ENCODE assay signal across 33 cellular contexts in genomic region chr15:86857701-86858100, GRCh38.
"Had no signal": no experiment of that assay in that cellular context is flagged by ENCODE, and none has a peak within 500 bp of the region (broad histone marks: within the 10 kb centered on the region; RNA-seq: fewer than 3 reads in every experiment).

No MANE protein-coding gene starts in this region.

- H3K4me2 ChIP-seq: neural progenitor cell, smooth muscle cell had no signal

- H3K27me3 ChIP-seq: neural progenitor cell, ovary, right lobe of liver, sigmoid colon, spleen, suprapubic skin, testis, tibial artery, transverse colon, upper lobe of right lung, uterus had no signal

- H3K4me3 Mint-ChIP-seq: naive thymus-derived CD8-positive, alpha-beta T cell; natural killer cell treated with Interleukin-12 subunit alpha and Interleukin-12 subunit beta and Interleukin-15 and Interleukin-18, amount 100 ng/mL, for 72 hours; nephron progenitor cell; neural progenitor cell; stimulated activated memory B cell treated with anti-CD40 and anti-IgM and Interleukin-4, amounts not matched to agents 10 μg/mL and 1 μg/mL and 100 μg/mL, for 72 hours; stimulated activated naive CD8-positive, alpha-beta T cell treated with anti-CD3 and anti-CD28 coated beads, Interleukin-15, amount 100 ng/mL, for 72 hours; type B pancreatic cell had no signal

- H3K9ac ChIP-seq: neural progenitor cell, parathyroid adenoma had no signal

- H3K4me1 Mint-ChIP-seq: naive thymus-derived CD8-positive, alpha-beta T cell; nephron progenitor cell; stimulated activated memory B cell treated with anti-CD40 and anti-IgM and Interleukin-4, amounts not matched to agents 10 μg/mL and 1 μg/mL and 100 μg/mL, for 72 hours; stimulated activated naive CD8-positive, alpha-beta T cell treated with anti-CD3 and anti-CD28 coated beads, Interleukin-15, amount 100 ng/mL, for 72 hours had no signal

- H3K9me3 Mint-ChIP-seq: naive thymus-derived CD8-positive, alpha-beta T cell; nephron progenitor cell; neural progenitor cell; type B pancreatic cell had no signal

- H3K27ac Mint-ChIP-seq: naive thymus-derived CD8-positive, alpha-beta T cell; natural killer cell treated with Interleukin-12 subunit alpha and Interleukin-12 subunit beta and Interleukin-15 and Interleukin-18, amount 100 ng/mL, for 72 hours; nephron progenitor cell; neural progenitor cell; progenitor cell of endocrine pancreas; stimulated activated memory B cell treated with anti-CD40 and anti-IgM and Interleukin-4, amounts not matched to agents 10 μg/mL and 1 μg/mL and 100 μg/mL, for 72 hours; stimulated activated naive CD8-positive, alpha-beta T cell treated with anti-CD3 and anti-CD28 coated beads, Interleukin-15, amount 100 ng/mL, for 72 hours; type B pancreatic cell had no signal

- H3K4me3 ChIP-seq: neural progenitor cell, ovary, psoas muscle, right lobe of liver, sigmoid colon, skin epidermis, smooth muscle cell, spleen, suprapubic skin, testis, tibial artery, transverse colon, upper lobe of right lung, uterus had no signal

- H3K36me3 ChIP-seq: neural progenitor cell, ovary, right lobe of liver, sigmoid colon, spleen, suprapubic skin, tibial artery, transverse colon, upper lobe of right lung, uterus had no signal

- H3K36me3 Mint-ChIP-seq: naive thymus-derived CD8-positive, alpha-beta T cell; natural killer cell treated with Interleukin-12 subunit alpha and Interleukin-12 subunit beta and Interleukin-15 and Interleukin-18, amount 100 ng/mL, for 72 hours; neural progenitor cell; stimulated activated memory B cell treated with anti-CD40 and anti-IgM and Interleukin-4, amounts not matched to agents 10 μg/mL and 1 μg/mL and 100 μg/mL, for 72 hours; type B pancreatic cell had no signal

- DNase-seq: naive thymus-derived CD8-positive, alpha-beta T cell; nephron progenitor cell; occipital lobe; ovary; posterior cingulate gyrus; psoas muscle; right cardiac atrium; right lobe of liver; sigmoid colon; spleen; stimulated activated CD4-positive, alpha-beta T cell treated with anti-CD3 and anti-CD28 coated beads, Interleukin-12 subunit alpha, Interleukin-12 subunit beta, amount 100 ng/mL, for 4 hours; stimulated activated CD4-positive, alpha-beta T cell treated with anti-CD3 and anti-CD28 coated beads, Interleukin-1b, Interleukin-23, amount 100 ng/mL, for 48 hours; stimulated activated CD4-positive, alpha-beta T cell treated with anti-CD3 and anti-CD28 coated beads, Interleukin-4, amount 100 ng/mL, for 1 hour; stimulated activated CD4-positive, alpha-beta T cell treated with anti-CD3 and anti-CD28 coated beads, Interleukin-4, amount 100 ng/mL, for 4 hours; stimulated activated CD8-positive, alpha-beta memory T cell treated with anti-CD3 and anti-CD28 coated beads, Interleukin-4, amount 100 ng/mL, for 48 hours; stimulated activated naive CD4-positive, alpha-beta T cell; stimulated activated naive CD8-positive, alpha-beta T cell treated with anti-CD3 and anti-CD28 coated beads, Interleukin-15, amount 100 ng/mL, for 72 hours; stimulated activated naive CD8-positive, alpha-beta T cell treated with anti-CD3 and anti-CD28 coated beads, Interleukin-15, Interleukin-2, amounts not matched to agents 100 U/mL and 50 U/mL, for 24 hours; substantia nigra; testis; tibial artery; transverse colon; upper lobe of right lung; uterus had no signal

- H3K9me3 ChIP-seq: ovary, psoas muscle, right lobe of liver, sigmoid colon, suprapubic skin, testis, tibial artery, transverse colon, upper lobe of right lung, uterus had no signal

- H3K27me3 Mint-ChIP-seq: stimulated activated memory B cell treated with anti-CD40 and anti-IgM and Interleukin-4, amounts not matched to agents 10 μg/mL and 1 μg/mL and 100 μg/mL, for 72 hours had no signal

- H3K79me2 ChIP-seq: parathyroid adenoma had no signal

- H3K4me1 ChIP-seq: neural progenitor cell, parathyroid adenoma, right lobe of liver, sigmoid colon, spleen, suprapubic skin, testis, tibial artery, transverse colon, upper lobe of right lung, uterus had no signal

- H2AFZ ChIP-seq: neural progenitor cell, parathyroid adenoma had no signal

- H3K27ac ChIP-seq: neural progenitor cell, ovary, parathyroid adenoma, psoas muscle, right lobe of liver, sigmoid colon, skin epidermis, spleen, suprapubic skin, testis, tibial artery, transverse colon, upper lobe of right lung, uterus had no signal
